In genomic region chr20:62937353-62938104, GRCh38 we compare ENCODE assay signal across 8 cellular contexts. TPM values are rescaled to one million over a fixed set of nuclear protein-coding genes. Genes with fewer than 3 reads are reported as not detected.
DNase-seq lines count a peak whose midpoint lies in the region; ATAC-seq, FAIRE-seq and TF ChIP-seq lines count a peak whose summit lies in the region.

No MANE protein-coding gene starts in this region.

- peak overlapping the region; percentile 98 for H3K4me3 Mint-ChIP-seq in T-helper 17 cell

- no peak for FAIRE-seq in urothelium cell line (lab: Jason Lieb, UNC)

- H3K27ac Mint-ChIP-seq in T-helper 17 cell, result peak overlapping the region; percentile 91

- peak; percentile 80 for TF ChIP-seq POLR2A in GM18505 (IDR thresholded peaks at IDR 0.05; ENCODE audit: borderline replicate concordance, extremely low read depth, insufficient read depth, insufficient read length)

- intact Hi-C loops in right cardiac atrium (cut with DNase I), result no loop called here

- H3K9me3 ChIP-seq in T-helper 17 cell (ENCODE audit: control insufficient read depth, low read length, poor library complexity, severe bottlenecking) (no peaks in the 10 kb centered on the region), right cardiac atrium (ENCODE audit: control insufficient read depth, low read length) (no peaks in the 10 kb centered on the region)

- H3K4me3 ChIP-seq in right cardiac atrium (ENCODE audit: low read length), result peak overlapping the region; percentile 88

- H3K27ac ChIP-seq in angular gyrus (ENCODE audit: low read depth, low read length) (peak overlapping the region; percentile 90), right cardiac atrium (ENCODE audit: low read length) (peak overlapping the region; percentile 81)

- no peaks in the 10 kb centered on the region for H3K27me3 ChIP-seq in right cardiac atrium (ENCODE audit: control insufficient read depth, insufficient read depth)

- under 1% methylated on average over 87 of the region's 87 CpGs for WGBS in right cardiac atrium

- peaks cover 11% of the 10 kb centered on the region for H3K4me1 ChIP-seq in right cardiac atrium (ENCODE audit: control insufficient read depth, insufficient read depth, low read length)

- no peaks in the 10 kb centered on the region for H3K27me3 Mint-ChIP-seq in T-helper 17 cell

- DNase-seq in NCI-H187 (lab: John Stamatoyannopoulos, UW), result peak; percentile 89 to 91
- DNase-seq in T-helper 17 cell, result peak; percentile 96 to 97 (median 96)
- peak; percentile 98 to 99 (median 99) for DNase-seq in right cardiac atrium
- peak; percentile 87 for DNase-seq in pulmonary artery endothelial cell (ENCODE audit: low read depth, low spot score)
- DNase-seq in urothelium cell line (ENCODE audit: low spot score), result peak; percentile 100

- ATAC-seq in GM18505 (IDR thresholded peaks at IDR 0.05; ENCODE audit: unreplicated experiment), result peak; percentile 82
- peak; percentile 80 for ATAC-seq in HG02943 (IDR thresholded peaks at IDR 0.05; ENCODE audit: low read depth, unreplicated experiment)
- ATAC-seq in T-helper 17 cell, result peak; percentile 92
- peak; percentile 95 to 96 for ATAC-seq in right cardiac atrium

- no peaks in the 10 kb centered on the region for H3K36me3 Mint-ChIP-seq in T-helper 17 cell (ENCODE audit: low read depth)

- H3K4me1 Mint-ChIP-seq in T-helper 17 cell, result peaks cover 36% of the 10 kb centered on the region

RNA-seq across cellular contexts. Expression of gene GID8, which starts 0.4 kb away (rescaled TPM):
- 10 to 100 TPM; 33.4 to 39.9 TPM for total RNA-seq in T-helper 17 cell
- total RNA-seq in right cardiac atrium, result 10 to 100 TPM; 19.0 to 22.1 (median 20.0) TPM
- polyA plus RNA-seq in right cardiac atrium, result 8.9 TPM
- total RNA-seq in pulmonary artery endothelial cell, result 43.8 and 52.9 TPM in 2 replicates

RNA-seq across cellular contexts. Expression of gene DIDO1, which starts 11.2 kb away (rescaled TPM):
- total RNA-seq in T-helper 17 cell, result 10 to 100 TPM; 58.3 to 65.7 TPM
- total RNA-seq in right cardiac atrium, result 10 to 100 TPM; 38.1 to 42.5 (median 40.0) TPM
- 23.3 TPM for polyA plus RNA-seq in right cardiac atrium
- 33.2 and 41.4 TPM in 2 replicates for total RNA-seq in pulmonary artery endothelial cell

RNA-seq across cellular contexts. Expression of gene SLC17A9, which starts 15.0 kb away (rescaled TPM):
- total RNA-seq in T-helper 17 cell (1 to 10 TPM in 1 of 2 donors, under 1 TPM in 1; 0.89 to 2.4 TPM), right cardiac atrium (1 to 10 TPM; 1.5 to 4.8 (median 2.2) TPM), pulmonary artery endothelial cell (9.4 and 15.4 TPM in 2 replicates)
- polyA plus RNA-seq in right cardiac atrium, result 3.1 TPM

Comparison
In these comparisons a context has a peak if more than half of its experiments do, and no peak if none do; other contexts are left out.
1. Peak in every context shown above with its lines: DNase-seq, ATAC-seq, H3K4me3 ChIP-seq and H3K27ac ChIP-seq.